Comparison of ENCODE assay signal across 40 cellular contexts in the genomic region with DNA sequence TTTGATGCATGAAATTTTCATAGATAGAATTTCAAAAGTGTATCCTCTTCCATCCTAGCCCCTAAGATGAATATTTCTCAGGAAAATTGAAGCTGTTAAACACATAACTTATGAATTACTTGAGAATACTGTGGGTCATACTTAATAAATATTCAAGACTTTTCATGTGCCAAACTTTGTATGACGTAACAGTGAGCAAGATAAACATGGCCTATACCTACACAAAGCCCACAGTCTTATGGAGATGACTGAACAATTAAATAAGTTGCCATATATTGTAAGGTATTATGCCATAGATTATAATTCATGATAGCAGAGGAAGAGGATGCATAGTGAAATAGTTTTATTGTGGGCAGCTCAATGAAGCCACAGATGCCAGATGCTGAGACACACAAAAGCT.
"Had no signal": no experiment of that assay in that cellular context is flagged by ENCODE, and none has a peak within 500 bp of the region (broad histone marks: within the 10 kb centered on the region; RNA-seq: fewer than 3 reads in every experiment).

No MANE protein-coding gene starts in this region.

- H3K4me3 Mint-ChIP-seq: activated naive CD4-positive, alpha-beta T cell treated with anti-CD3 and anti-CD28 coated beads for 36 hours; activated naive CD4-positive, alpha-beta T cell treated with anti-CD3 and anti-CD28 coated beads, Interleukin-2, amount 10 ng/mL, durations not matched to agents 7 days and 5 days; activated naive CD4-positive, alpha-beta T cell treated with anti-CD3 and anti-CD28 coated beads, Interleukin-2, amount 50 U/mL, for 24 hours; activated naive CD8-positive, alpha-beta T cell; activated naive CD8-positive, alpha-beta T cell treated with anti-CD3 and anti-CD28 coated beads for 36 hours; activated naive CD8-positive, alpha-beta T cell treated with anti-CD3 and anti-CD28 coated beads, Interleukin-2, amount 10 ng/mL, durations not matched to agents 7 days and 5 days; activated naive CD8-positive, alpha-beta T cell treated with anti-CD3 and anti-CD28 coated beads, Interleukin-2, amount 50 U/mL, for 24 hours; activated T-cell treated with anti-CD3 and anti-CD28 coated beads, Interleukin-2, amount 50 U/mL, for 24 hours; activated T-cell treated with anti-CD3 and anti-CD28 coated beads, Interleukin-2, amount 50 U/mL, for 4 hours; activated T-cell treated with anti-CD3 and anti-CD28 coated beads, Interleukin-2, amount 50 U/mL, for 72 hours; activated T-helper 1 cell treated with anti-CD3 and anti-CD28 coated beads, Interleukin-12 subunit alpha, Interleukin-12 subunit beta, Interleukin-2, Interleukin-4 antibody, amounts not matched to agents 30 ng/mL and 10 ng/mL and 1 ng/mL, durations not matched to agents 14 hours and 24 hours and 36 hours; activated T-helper 17 cell treated with anti-CD3 and anti-CD28 coated beads, Interleukin-2, amount 50 U/mL, for 72 hours; brain; central memory CD8-positive, alpha-beta T cell had no signal

- H3K36me3 Mint-ChIP-seq: activated naive CD4-positive, alpha-beta T cell treated with anti-CD3 and anti-CD28 coated beads, Interleukin-2, amount 10 ng/mL, durations not matched to agents 7 days and 5 days; activated naive CD4-positive, alpha-beta T cell treated with anti-CD3 and anti-CD28 coated beads, Interleukin-2, amount 50 U/mL, for 24 hours; activated naive CD4-positive, alpha-beta T cell treated with anti-CD3 and anti-CD28 coated beads, Interleukin-2, amount 50 U/mL, for 72 hours; activated naive CD8-positive, alpha-beta T cell; activated naive CD8-positive, alpha-beta T cell treated with anti-CD3 and anti-CD28 coated beads for 36 hours; activated naive CD8-positive, alpha-beta T cell treated with anti-CD3 and anti-CD28 coated beads, Interleukin-2, amount 10 ng/mL, durations not matched to agents 7 days and 5 days; brain had no signal

- H3K27ac ChIP-seq: adrenal gland, ascending aorta, body of pancreas, brain microvascular endothelial cell, breast epithelium, cardiac muscle cell had no signal

- H3K4me1 ChIP-seq: adrenal gland, ascending aorta, body of pancreas, breast epithelium had no signal

- H3K4me1 Mint-ChIP-seq: activated naive CD4-positive, alpha-beta T cell treated with anti-CD3 and anti-CD28 coated beads, Interleukin-2, amount 10 ng/mL, durations not matched to agents 7 days and 5 days; activated naive CD4-positive, alpha-beta T cell treated with anti-CD3 and anti-CD28 coated beads, Interleukin-2, amount 50 U/mL, for 24 hours; activated naive CD8-positive, alpha-beta T cell treated with anti-CD3 and anti-CD28 coated beads for 36 hours; activated naive CD8-positive, alpha-beta T cell treated with anti-CD3 and anti-CD28 coated beads, Interleukin-2, amount 10 ng/mL, durations not matched to agents 7 days and 5 days; activated naive CD8-positive, alpha-beta T cell treated with anti-CD3 and anti-CD28 coated beads, Interleukin-2, amount 50 U/mL, for 24 hours; activated T-helper 17 cell treated with anti-CD3 and anti-CD28 coated beads, Interleukin-2, amount 50 U/mL, for 72 hours; brain; central memory CD8-positive, alpha-beta T cell had no signal

- DNase-seq: activated effector memory CD4-positive, alpha-beta T cell treated with anti-CD3 and anti-CD28 coated beads, Interleukin-2, amount 50 U/mL, for 16 hours; activated effector memory CD4-positive, alpha-beta T cell treated with Interleukin-2 at 50 U/mL for 16 hours; activated gamma-delta T cell; activated gamma-delta T cell treated with Interleukin-2 at 50 U/mL for 16 hours; activated naive CD4-positive, alpha-beta T cell; activated naive CD4-positive, alpha-beta T cell treated with anti-CD3 and anti-CD28 coated beads for 36 hours; activated naive CD4-positive, alpha-beta T cell treated with anti-CD3 and anti-CD28 coated beads, Interleukin-2, amount 10 ng/mL, durations not matched to agents 7 days and 5 days; activated naive CD4-positive, alpha-beta T cell treated with anti-CD3 and anti-CD28 coated beads, Interleukin-2, amount 50 U/mL, for 16 hours; activated naive CD4-positive, alpha-beta T cell treated with Interleukin-2 at 50 U/mL for 16 hours; activated naive CD8-positive, alpha-beta T cell treated with anti-CD3 and anti-CD28 coated beads for 36 hours; activated naive CD8-positive, alpha-beta T cell treated with anti-CD3 and anti-CD28 coated beads, Interleukin-2, amount 10 ng/mL, durations not matched to agents 7 days and 5 days; activated naive CD8-positive, alpha-beta T cell treated with anti-CD3 and anti-CD28 coated beads, Interleukin-2, amount 50 U/mL, for 24 hours; activated T-cell treated with anti-CD3 and anti-CD28 coated beads, Interleukin-2, amount 50 U/mL, for 1 hour; activated T-cell treated with anti-CD3 and anti-CD28 coated beads, Interleukin-2, amount 50 U/mL, for 24 hours; activated T-cell treated with anti-CD3 and anti-CD28 coated beads, Interleukin-2, amount 50 U/mL, for 4 hours; activated T-cell treated with anti-CD3 and anti-CD28 coated beads, Interleukin-2, amount 50 U/mL, for 48 hours; activated T-cell treated with anti-CD3 and anti-CD28 coated beads, Interleukin-2, amount 50 U/mL, for 72 hours; adrenal gland; amniotic stem cell; amygdala; anterior cingulate cortex; aorta; body of pancreas; brain microvascular endothelial cell; caudate nucleus; central memory CD4-positive, alpha-beta T cell; cerebellar nuclear complex had no signal

- H3K9me3 Mint-ChIP-seq: activated naive CD4-positive, alpha-beta T cell treated with anti-CD3 and anti-CD28 coated beads, Interleukin-2, amount 10 ng/mL, durations not matched to agents 7 days and 5 days; activated naive CD8-positive, alpha-beta T cell treated with anti-CD3 and anti-CD28 coated beads, Interleukin-2, amount 10 ng/mL, durations not matched to agents 7 days and 5 days; activated naive CD8-positive, alpha-beta T cell treated with anti-CD3 and anti-CD28 coated beads, Interleukin-2, amount 50 U/mL, for 24 hours; activated T-cell treated with anti-CD3 and anti-CD28 coated beads, Interleukin-2, amount 50 U/mL, for 4 hours; activated T-helper 1 cell treated with anti-CD3 and anti-CD28 coated beads, Interleukin-12 subunit alpha, Interleukin-12 subunit beta, Interleukin-2, Interleukin-4 antibody, amounts not matched to agents 30 ng/mL and 10 ng/mL and 1 ng/mL, durations not matched to agents 14 hours and 24 hours and 36 hours; brain had no signal

- H3K9me3 ChIP-seq: adrenal gland, ascending aorta, body of pancreas, breast epithelium had no signal

- ATAC-seq: activated naive CD4-positive, alpha-beta T cell treated with anti-CD3 and anti-CD28 coated beads, Interleukin-2, amount 50 U/mL, for 72 hours; activated naive CD8-positive, alpha-beta T cell treated with anti-CD3 and anti-CD28 coated beads, Interleukin-2, amount 50 U/mL, for 24 hours; activated T-cell treated with anti-CD3 and anti-CD28 coated beads, Interleukin-2, amount 50 U/mL, for 4 hours; activated T-cell treated with anti-CD3 and anti-CD28 coated beads, Interleukin-2, amount 50 U/mL, for 72 hours; activated T-helper 17 cell treated with anti-CD3 and anti-CD28 coated beads, Interleukin-2, amount 50 U/mL, for 72 hours; body of pancreas had no signal

- H3K27ac Mint-ChIP-seq: activated naive CD4-positive, alpha-beta T cell treated with anti-CD3 and anti-CD28 coated beads for 36 hours; activated naive CD4-positive, alpha-beta T cell treated with anti-CD3 and anti-CD28 coated beads, Interleukin-2, amount 10 ng/mL, durations not matched to agents 7 days and 5 days; activated naive CD4-positive, alpha-beta T cell treated with anti-CD3 and anti-CD28 coated beads, Interleukin-2, amount 50 U/mL, for 24 hours; activated naive CD4-positive, alpha-beta T cell treated with anti-CD3 and anti-CD28 coated beads, Interleukin-2, amount 50 U/mL, for 72 hours; activated naive CD8-positive, alpha-beta T cell; activated naive CD8-positive, alpha-beta T cell treated with anti-CD3 and anti-CD28 coated beads for 36 hours; activated naive CD8-positive, alpha-beta T cell treated with anti-CD3 and anti-CD28 coated beads, Interleukin-2, amount 10 ng/mL, durations not matched to agents 7 days and 5 days; activated naive CD8-positive, alpha-beta T cell treated with anti-CD3 and anti-CD28 coated beads, Interleukin-2, amount 50 U/mL, for 24 hours; activated T-cell treated with anti-CD3 and anti-CD28 coated beads, Interleukin-2, amount 50 U/mL, for 24 hours; activated T-cell treated with anti-CD3 and anti-CD28 coated beads, Interleukin-2, amount 50 U/mL, for 72 hours; activated T-helper 1 cell treated with anti-CD3 and anti-CD28 coated beads, Interleukin-12 subunit alpha, Interleukin-12 subunit beta, Interleukin-2, Interleukin-4 antibody, amounts not matched to agents 30 ng/mL and 10 ng/mL and 1 ng/mL, durations not matched to agents 14 hours and 24 hours and 36 hours; activated T-helper 17 cell treated with anti-CD3 and anti-CD28 coated beads, Interleukin-2, amount 50 U/mL, for 72 hours; activated T-helper 2 cell treated with anti-CD3 and anti-CD28 coated beads, Interferon-gamma antibody, Interleukin-2, Interleukin-4, amounts not matched to agents 10 μg/mL and 5 μg/mL and 100 μg/mL, durations not matched to agents 14 hours and 24 hours and 36 hours; brain had no signal

- H3K27me3 ChIP-seq: adrenal gland, ascending aorta, body of pancreas, brain microvascular endothelial cell, breast epithelium, cardiac muscle cell had no signal

- H3K36me3 ChIP-seq: adrenal gland, ascending aorta, brain microvascular endothelial cell, breast epithelium, cardiac muscle cell had no signal

- FAIRE-seq: astrocyte, bronchial epithelial cell had no signal

- H3K4me3 ChIP-seq: adrenal gland, ascending aorta, body of pancreas, breast epithelium, cardiac muscle cell had no signal

- H3K27me3 Mint-ChIP-seq: activated naive CD4-positive, alpha-beta T cell treated with anti-CD3 and anti-CD28 coated beads, Interleukin-2, amount 10 ng/mL, durations not matched to agents 7 days and 5 days; activated naive CD4-positive, alpha-beta T cell treated with anti-CD3 and anti-CD28 coated beads, Interleukin-2, amount 50 U/mL, for 24 hours; activated naive CD8-positive, alpha-beta T cell; activated naive CD8-positive, alpha-beta T cell treated with anti-CD3 and anti-CD28 coated beads for 36 hours; activated naive CD8-positive, alpha-beta T cell treated with anti-CD3 and anti-CD28 coated beads, Interleukin-2, amount 10 ng/mL, durations not matched to agents 7 days and 5 days; activated naive CD8-positive, alpha-beta T cell treated with anti-CD3 and anti-CD28 coated beads, Interleukin-2, amount 50 U/mL, for 24 hours; activated T-cell treated with anti-CD3 and anti-CD28 coated beads, Interleukin-2, amount 50 U/mL, for 24 hours; activated T-helper 17 cell treated with anti-CD3 and anti-CD28 coated beads, Interleukin-2, amount 50 U/mL, for 72 hours; brain; central memory CD8-positive, alpha-beta T cell had no signal
